In the genomic region with DNA sequence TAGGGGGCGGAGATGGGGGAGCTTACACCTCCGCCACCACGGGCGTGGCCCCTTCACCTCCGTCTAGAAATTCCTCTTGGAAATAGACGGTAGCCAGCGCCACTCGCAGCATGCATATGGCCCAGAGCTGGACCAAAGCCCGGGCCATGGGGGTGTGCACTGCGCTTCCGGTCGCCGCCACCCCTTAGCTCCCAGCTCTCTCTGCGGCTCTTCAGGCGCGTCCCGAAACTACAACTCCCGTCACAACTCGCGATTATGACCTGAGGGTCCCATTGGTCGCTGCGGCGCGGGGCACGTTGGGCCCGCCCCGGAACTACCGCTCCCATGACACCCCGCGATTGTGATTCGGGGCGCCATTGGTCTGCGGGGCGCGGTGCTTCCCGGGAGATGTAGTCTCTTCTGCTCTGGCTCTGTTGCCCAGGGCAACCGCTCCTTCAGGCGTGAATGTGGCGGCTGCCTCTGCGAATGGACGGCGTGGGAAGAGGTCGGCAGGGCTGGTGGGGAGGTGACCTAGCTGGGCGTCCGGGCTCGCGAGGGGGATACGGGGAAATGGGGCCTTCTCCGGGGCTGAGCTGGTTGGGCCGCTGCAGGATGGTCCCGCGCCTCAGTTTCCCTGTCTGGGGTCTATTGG, we compare ENCODE assay signal across 8 cellular contexts. TPM values are rescaled to one million over a fixed set of nuclear protein-coding genes. Genes with fewer than 3 reads are reported as not detected.
DNase-seq lines count a peak whose midpoint lies in the region; ATAC-seq and TF ChIP-seq lines count a peak whose summit lies in the region.

A gene (plus strand): TSS at position 413 of the 631 bp plus-strand sequence. CDS start 4,399 bp downstream, outside the sequence.
A gene with protein sequence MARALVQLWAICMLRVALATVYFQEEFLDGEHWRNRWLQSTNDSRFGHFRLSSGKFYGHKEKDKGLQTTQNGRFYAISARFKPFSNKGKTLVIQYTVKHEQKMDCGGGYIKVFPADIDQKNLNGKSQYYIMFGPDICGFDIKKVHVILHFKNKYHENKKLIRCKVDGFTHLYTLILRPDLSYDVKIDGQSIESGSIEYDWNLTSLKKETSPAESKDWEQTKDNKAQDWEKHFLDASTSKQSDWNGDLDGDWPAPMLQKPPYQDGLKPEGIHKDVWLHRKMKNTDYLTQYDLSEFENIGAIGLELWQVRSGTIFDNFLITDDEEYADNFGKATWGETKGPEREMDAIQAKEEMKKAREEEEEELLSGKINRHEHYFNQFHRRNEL (minus strand): TSS at position 186 of the 631 bp plus-strand sequence. CDS start 38 bp downstream, at position 148.

- H3K27ac ChIP-seq in H9 (ENCODE audit: insufficient read length, low read depth, low read length), result no peak within 1 kb of the TSS

- H3K23ac ChIP-seq in H9 (ENCODE audit: insufficient read length, low read depth, low read length), result no peak within 1 kb of the TSS

- DNase-seq in H9 (peak; percentile 99), M059J (ENCODE audit: low read depth) (peak; percentile 99), fibroblast of the aortic adventitia (ENCODE audit: low read depth) (peak; percentile 97)
- peak; percentile 99 for DNase-seq in activated effector memory CD4-positive, alpha-beta T cell treated with anti-CD3 and anti-CD28 coated beads, Interleukin-2, amount 50 U/mL, for 16 hours
- peak; percentile 96 for DNase-seq in stimulated activated naive CD8-positive, alpha-beta T cell treated with anti-CD3 and anti-CD28 coated beads, Interleukin-15, Interleukin-2, amounts not matched to agents 100 U/mL and 50 U/mL, for 24 hours

- H3K27me3 Mint-ChIP-seq in H9 (ENCODE audit: low read depth), result no peaks in the 10 kb centered on the region
- no peaks in the 10 kb centered on the region for H3K27me3 Mint-ChIP-seq in nephron (ENCODE audit: low read depth)

- no peak within 1 kb of the TSS for H4K91ac ChIP-seq in H9 (ENCODE audit: insufficient read length, low read depth, low read length)

- no peak within 1 kb of the TSS for H2AK5ac ChIP-seq in H9 (ENCODE audit: insufficient read length, low read length)

- no peak within 1 kb of the TSS for H3K18ac ChIP-seq in H9 (ENCODE audit: insufficient read length, low read depth, low read length)

- H3K36me3 Mint-ChIP-seq in H9 (ENCODE audit: insufficient read depth in 1 of 3, low read depth in 3 of 3) (peaks cover 2 to 4% (median 3%) of the 10 kb centered on the region in 3 experiments; a peak in 5 of 7 replicates), nephron (ENCODE audit: low read depth) (peaks cover 3% of the 10 kb centered on the region)

- H3K79me2 ChIP-seq in H9 (ENCODE audit: insufficient read depth, low read length), result no peaks in the 10 kb centered on the region

- H3K9me3 ChIP-seq in ES-I3 (ENCODE audit: control insufficient read depth, insufficient read depth, low read length) (no peaks in the 10 kb centered on the region), H9 (ENCODE audit: control insufficient read depth, low read depth, low read length) (no peaks in the 10 kb centered on the region)

- H3K4ac ChIP-seq in H9 (ENCODE audit: low read depth, low read length), result no peak within 1 kb of the TSS

- no peak within 1 kb of the TSS for H2BK15ac ChIP-seq in H9 (ENCODE audit: low read depth, low read length)

- peak; percentile 100 for ATAC-seq in stimulated activated naive CD8-positive, alpha-beta T cell treated with anti-CD3 and anti-CD28 coated beads, Interleukin-15, Interleukin-2, amounts not matched to agents 100 U/mL and 50 U/mL, for 24 hours

- H2BK5ac ChIP-seq in H9 (ENCODE audit: insufficient read length, low read length), result no peak within 1 kb of the TSS

- H3K9me3 Mint-ChIP-seq in H9 (no peaks in the 10 kb centered on the region), nephron (no peaks in the 10 kb centered on the region)

- H3K23me2 ChIP-seq in H9 (ENCODE audit: insufficient read length, low read depth, low read length, poor library complexity, severe bottlenecking), result peaks cover 3% of the 10 kb centered on the region

- WGBS in H9 (ENCODE audit: extremely low coverage, insufficient read length, low lambda C conversion rate), result no CpG with 5 or more reads among the region's 52 CpGs

- TF ChIP-seq CTCF in H9 (conservative IDR thresholded peaks at IDR 0.05) (no peak), fibroblast of the aortic adventitia (IDR thresholded peaks at IDR 0.05; ENCODE audit: insufficient read depth, low read length) (peak; percentile 24), nephron (IDR thresholded peaks at IDR 0.05; ENCODE audit: unreplicated experiment in 3 of 3) (no peak)

- TF ChIP-seq POLR2A in Raji (IDR thresholded peaks at IDR 0.05; ENCODE audit: insufficient read depth, low read depth, low read length), result peak; percentile 80

- H3K56ac ChIP-seq in H9 (ENCODE audit: insufficient read length, low read depth, low read length), result no peak within 1 kb of the TSS

- H2AFZ ChIP-seq in H9 (ENCODE audit: low read length), result no peak within 1 kb of the TSS

- 0 out of 2 replicates have a peak, but pooled peaks cover 4% of the 10 kb centered on the region for H3K4me1 ChIP-seq in ES-I3 (ENCODE audit: insufficient read depth, low read length)
- no peaks in the 10 kb centered on the region for H3K4me1 ChIP-seq in H9 (ENCODE audit: insufficient read depth, low read length)

- no peaks in the 10 kb centered on the region for H3K79me1 ChIP-seq in H9 (ENCODE audit: insufficient read depth, low read depth, low read length, poor library complexity, severe bottlenecking)

- H3K14ac ChIP-seq in H9 (ENCODE audit: insufficient read depth, low read length), result no peak within 1 kb of the TSS; the same call in 1 of the 2 replicates

- H3K4me3 Mint-ChIP-seq in H9 (peak within 1 kb of the TSS; percentile 89 to 94), nephron (peak within 1 kb of the TSS; percentile 93 to 94 (median 94))

- no peak within 1 kb of the TSS for H4K8ac ChIP-seq in H9 (replicated peaks; ENCODE audit: insufficient read length, low read depth, low read length)

- H3K4me2 ChIP-seq in H9 (ENCODE audit: insufficient read depth, insufficient read length, low read length), result peak within 1 kb of the TSS; percentile 79

- H3K27ac Mint-ChIP-seq in H9 (peak within 1 kb of the TSS in 2 of 3 experiments; percentile 93 to 95; a peak in 5 of 7 replicates), nephron (peak within 1 kb of the TSS; percentile 56 to 84 (median 74))

- peak within 1 kb of the TSS; percentile 95 for H3K4me3 ChIP-seq in fibroblast of the aortic adventitia (ENCODE audit: low read depth, low read length)

- H3K36me3 ChIP-seq in ES-I3 (ENCODE audit: insufficient read depth, low read length), result no peaks in the 10 kb centered on the region

- H4K20me1 ChIP-seq in H9 (ENCODE audit: control insufficient read depth, insufficient read depth, insufficient read length), result no peaks in the 10 kb centered on the region

- no peak within 1 kb of the TSS for H2BK12ac ChIP-seq in H9 (ENCODE audit: insufficient read length, low read depth, low read length)

- peak within 1 kb of the TSS; percentile 82 for H3K9ac ChIP-seq in ES-I3 (ENCODE audit: low read depth, low read length)
- peak within 1 kb of the TSS; percentile 63 for H3K9ac ChIP-seq in H9 (ENCODE audit: extremely low read depth, insufficient read length, low read length)

- H2BK20ac ChIP-seq in H9 (ENCODE audit: low read depth, low read length, poor library complexity, severe bottlenecking), result no peak within 1 kb of the TSS

- H3K4me1 Mint-ChIP-seq in H9, result peaks cover 5 to 16% of the 10 kb centered on the region in 2 experiments
- H3K4me1 Mint-ChIP-seq in nephron, result peaks cover 17% of the 10 kb centered on the region

- no peak within 1 kb of the TSS for H3T11ph ChIP-seq in H9 (ENCODE audit: low read length)

- no peak within 1 kb of the TSS for H2BK120ac ChIP-seq in H9 (ENCODE audit: low read depth, low read length, poor library complexity, severe bottlenecking)

- no peaks in the 10 kb centered on the region for H3K27me3 ChIP-seq in H9 (ENCODE audit: insufficient read depth, low read length)

- no peak within 1 kb of the TSS for H4K5ac ChIP-seq in H9 (ENCODE audit: insufficient read length, low read depth, low read length)

RNA-seq across cellular contexts. Expression of the first gene that starts in this region (rescaled TPM):
- total RNA-seq in H9 (2021) (5.7 and 6.4 TPM in 2 replicates), fibroblast of the aortic adventitia (ENCODE audit: low replicate concordance) (7.5 and 7.9 TPM in 2 replicates)
- 3.7 and 4.1 TPM in 2 replicates for total RNA-seq in M059J (2014; rRNA removed; shearing (Covaris generic))

RNA-seq across cellular contexts. Expression of the second gene that starts in this region (rescaled TPM):
- 0.44 and 0.53 TPM in 2 replicates for total RNA-seq in H9 (2021)
- total RNA-seq in M059J (2014; rRNA removed; shearing (Covaris generic)), result not detected in 2 replicates
- total RNA-seq in fibroblast of the aortic adventitia (ENCODE audit: low replicate concordance), result not detected in 2 replicates
